16 cellular contexts compared by ENCODE assay signal in the genomic region with DNA sequence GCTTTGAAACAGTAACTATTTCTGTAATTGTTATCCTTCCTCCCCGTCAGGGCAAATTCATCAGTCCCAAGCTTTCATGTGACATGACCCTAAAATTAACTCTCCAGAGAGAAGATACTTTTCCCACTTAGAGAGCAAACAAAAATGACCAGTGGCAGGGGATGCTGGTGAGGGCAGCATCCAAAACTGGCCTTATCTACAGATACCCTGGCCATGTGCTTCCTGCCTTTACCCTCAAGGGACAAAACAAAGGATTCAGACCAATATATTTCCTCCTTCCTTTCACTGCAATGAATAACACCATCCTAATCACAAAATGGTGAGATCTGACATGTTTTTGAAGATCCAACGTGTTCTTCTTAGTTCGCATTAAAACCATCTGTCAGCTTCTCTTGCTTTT.
"Had no signal": no experiment of that assay in that cellular context is flagged by ENCODE, and none has a peak within 500 bp of the region (broad histone marks: within the 10 kb centered on the region; RNA-seq: fewer than 3 reads in every experiment).

No MANE protein-coding gene starts in this region.

- H3K9ac ChIP-seq: parathyroid adenoma had no signal

- DNase-seq: heart left ventricle; hippocampal formation; left colon; mammary epithelial cell; natural killer cell; occipital lobe; right lobe of liver; stimulated activated CD4-positive, alpha-beta T cell treated with anti-CD3 and anti-CD28 coated beads, Interleukin-4, amount 100 ng/mL, for 1 hour; stimulated activated CD8-positive, alpha-beta memory T cell treated with anti-CD3 and anti-CD28 coated beads, Interleukin-4, amount 100 ng/mL, for 48 hours; tibial artery; upper lobe of left lung; uterus had no signal

- H3K4me3 ChIP-seq: heart left ventricle, prostate gland, right lobe of liver, tibial artery, upper lobe of left lung, uterus had no signal

- H3K4me1 ChIP-seq: parathyroid adenoma, prostate gland, right lobe of liver, tibial artery, upper lobe of left lung, uterus had no signal

- H3K79me2 ChIP-seq: parathyroid adenoma had no signal

- H3K9me3 ChIP-seq: heart left ventricle, prostate gland, right lobe of liver, tibial artery, upper lobe of left lung, uterus had no signal

- H3K36me3 ChIP-seq: heart left ventricle, prostate gland, right lobe of liver, tibial artery, upper lobe of left lung, uterus had no signal

- H3K27ac ChIP-seq: heart left ventricle, parathyroid adenoma, prostate gland, right lobe of liver, tibial artery, upper lobe of left lung, uterus had no signal

- H2AFZ ChIP-seq: parathyroid adenoma had no signal

- FAIRE-seq: frontal cortex had no signal

- ATAC-seq: heart left ventricle; left colon; natural killer cell; right lobe of liver; stimulated activated effector memory CD8-positive, alpha-beta T cell treated with anti-CD3 and anti-CD28 coated beads, Interleukin-12 subunit alpha, Interleukin-12 subunit beta, amount 100 ng/mL, for 72 hours had no signal

- H3K27me3 ChIP-seq: heart left ventricle, right lobe of liver, tibial artery, upper lobe of left lung, uterus had no signal
